Comparison of ENCODE assay signal across 18 cellular contexts in the genomic region with DNA sequence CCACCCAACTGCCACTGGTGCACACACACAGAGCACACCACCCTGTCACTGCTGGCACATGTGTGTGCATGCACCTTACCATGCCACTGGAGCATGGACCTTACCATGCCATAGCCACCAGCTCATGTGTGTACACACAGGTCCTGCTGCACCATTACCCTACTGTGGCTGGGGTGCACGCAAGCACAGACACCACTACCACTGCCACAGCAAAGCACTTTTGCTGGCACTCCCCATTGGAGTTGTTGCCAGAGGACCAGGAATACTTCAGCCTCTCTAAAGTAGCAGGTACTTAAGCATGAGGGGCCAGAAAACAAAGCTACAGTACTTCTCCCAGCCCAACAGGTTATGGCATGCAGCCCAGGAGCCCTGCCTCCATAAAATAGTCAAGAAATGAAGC.
DNase-seq lines count a peak whose midpoint lies in the region; ATAC-seq and TF ChIP-seq lines count a peak whose summit lies in the region.
"Had no signal": no experiment of that assay in that cellular context is flagged by ENCODE, and none has a peak within 500 bp of the region (broad histone marks: within the 10 kb centered on the region; RNA-seq: fewer than 3 reads in every experiment).

No MANE protein-coding gene starts in this region.

- no peak overlapping the region for H3K4me3 Mint-ChIP-seq in stimulated activated effector memory CD8-positive, alpha-beta T cell treated with anti-CD3 and anti-CD28 coated beads, Interleukin-12 subunit alpha, Interleukin-12 subunit beta, amount 100 ng/mL, for 72 hours
- no peak overlapping the region for H3K4me3 Mint-ChIP-seq in T-helper 17 cell
- H3K4me3 Mint-ChIP-seq: CD4-positive, alpha-beta T cell had no signal

- DNase-seq in Right ventricle myocardium inferior (ENCODE audit: missing footprints) (no peak), left ventricle myocardium inferior (no peak), NCI-H1105 (lab: John Stamatoyannopoulos, UW) (peak; percentile 28), left lung (peak; percentile 24 to 49), T-helper 17 cell (no peak)
- DNase-seq in stimulated activated effector memory CD8-positive, alpha-beta T cell treated with anti-CD3 and anti-CD28 coated beads, Interleukin-12 subunit alpha, Interleukin-12 subunit beta, amount 100 ng/mL, for 72 hours (ENCODE audit: low spot score in 2 of 2): no peak
- DNase-seq: Caco-2; CD4-positive, alpha-beta T cell; GF-D8; KG1; NCI-H1436; NCI-H2029; NCI-H2171 treated with DMSO at 0.1 percent for 48 hours; SHP77 had no signal

- H3K27me3 Mint-ChIP-seq in T-helper 17 cell: no peaks in the 10 kb centered on the region
- H3K27me3 Mint-ChIP-seq: CD4-positive, alpha-beta T cell had no signal

- H3K36me3 ChIP-seq in left ventricle myocardium inferior (no peaks in the 10 kb centered on the region), left lung (no peaks in the 10 kb centered on the region)

- no peaks in the 10 kb centered on the region for H3K4me1 Mint-ChIP-seq in stimulated activated effector memory CD8-positive, alpha-beta T cell treated with anti-CD3 and anti-CD28 coated beads, Interleukin-12 subunit alpha, Interleukin-12 subunit beta, amount 100 ng/mL, for 72 hours
- H3K4me1 Mint-ChIP-seq in T-helper 17 cell: no peaks in the 10 kb centered on the region

- H3K9me3 Mint-ChIP-seq in stimulated activated effector memory CD8-positive, alpha-beta T cell treated with anti-CD3 and anti-CD28 coated beads, Interleukin-12 subunit alpha, Interleukin-12 subunit beta, amount 100 ng/mL, for 72 hours: peaks cover 4% of the 10 kb centered on the region

- H3K4me1 ChIP-seq in left ventricle myocardium inferior: no peaks in the 10 kb centered on the region
- H3K4me1 ChIP-seq in left lung: no peaks in the 10 kb centered on the region
- H3K4me1 ChIP-seq: Caco-2 had no signal

- TF ChIP-seq CTCF in left ventricle myocardium inferior (IDR thresholded peaks at IDR 0.05; ENCODE audit: borderline replicate concordance): no peak
- no peak for TF ChIP-seq CTCF in left lung (IDR thresholded peaks at IDR 0.05)

- no peak overlapping the region for H3K27ac Mint-ChIP-seq in stimulated activated effector memory CD8-positive, alpha-beta T cell treated with anti-CD3 and anti-CD28 coated beads, Interleukin-12 subunit alpha, Interleukin-12 subunit beta, amount 100 ng/mL, for 72 hours
- no peak overlapping the region for H3K27ac Mint-ChIP-seq in T-helper 17 cell
- H3K27ac Mint-ChIP-seq: CD4-positive, alpha-beta T cell had no signal

- H3K27me3 ChIP-seq in left ventricle myocardium inferior (ENCODE audit: low read depth) (no peaks in the 10 kb centered on the region), left lung (no peaks in the 10 kb centered on the region)

- H3K4me3 ChIP-seq in left ventricle myocardium inferior (no peak overlapping the region), left lung (no peak overlapping the region)
- H3K4me3 ChIP-seq: GM12878, SK-N-MC had no signal

- peak; percentile 60 for ATAC-seq in Right ventricle myocardium inferior
- peak; percentile 94 for ATAC-seq in left lung
- ATAC-seq in stimulated activated effector memory CD8-positive, alpha-beta T cell treated with anti-CD3 and anti-CD28 coated beads, Interleukin-12 subunit alpha, Interleukin-12 subunit beta, amount 100 ng/mL, for 72 hours: peak; percentile 19
- ATAC-seq in HG02623 (IDR thresholded peaks at IDR 0.05; ENCODE audit: unreplicated experiment): no peak
- no peak for ATAC-seq in GM19452 (IDR thresholded peaks at IDR 0.05; ENCODE audit: unreplicated experiment)
- ATAC-seq in T-helper 17 cell: no peak
- ATAC-seq: GM12878 had no signal

- H3K9me3 ChIP-seq in left ventricle myocardium inferior (replicated peaks): peaks cover 8% of the 10 kb centered on the region
- H3K9me3 ChIP-seq in left lung: peaks cover 0 to 5% of the 10 kb centered on the region in 2 donors
- no peaks in the 10 kb centered on the region for H3K9me3 ChIP-seq in T-helper 17 cell (ENCODE audit: control insufficient read depth, low read length, poor library complexity, severe bottlenecking)
- H3K9me3 ChIP-seq: Caco-2 had no signal

- intact Hi-C loops in Right ventricle myocardium inferior (cut with DNase I): no loop called here
- intact Hi-C loops in left ventricle myocardium inferior (cut with micrococcal nuclease): no loop called here
- intact Hi-C loops in left lung (cut with DNase I): no loop called here

- H3K27ac ChIP-seq in left ventricle myocardium inferior (replicated peaks): no peak overlapping the region
- H3K27ac ChIP-seq in left lung: no peak overlapping the region
- H3K27ac ChIP-seq: SK-N-MC had no signal

- H3K36me3 Mint-ChIP-seq in stimulated activated effector memory CD8-positive, alpha-beta T cell treated with anti-CD3 and anti-CD28 coated beads, Interleukin-12 subunit alpha, Interleukin-12 subunit beta, amount 100 ng/mL, for 72 hours: no peaks in the 10 kb centered on the region
- no peaks in the 10 kb centered on the region for H3K36me3 Mint-ChIP-seq in T-helper 17 cell (ENCODE audit: low read depth)

Comparison
In these comparisons a context has a peak if more than half of its experiments do, and no peak if none do; other contexts are left out.
1. ATAC-seq: peak in Right ventricle myocardium inferior (single experiment), left lung (single experiment) and stimulated activated effector memory CD8-positive, alpha-beta T cell treated with anti-CD3 and anti-CD28 coated beads, Interleukin-12 subunit alpha, Interleukin-12 subunit beta, amount 100 ng/mL, for 72 hours (single experiment); none in HG02623 (single experiment), GM19452 (single experiment) and T-helper 17 cell (single experiment).
2. DNase-seq: peak in NCI-H1105 (single experiment) and left lung (2 of 2); none in Right ventricle myocardium inferior (single experiment), left ventricle myocardium inferior (single experiment), stimulated activated effector memory CD8-positive, alpha-beta T cell treated with anti-CD3 and anti-CD28 coated beads, Interleukin-12 subunit alpha, Interleukin-12 subunit beta, amount 100 ng/mL, for 72 hours (0 of 2) and T-helper 17 cell (0 of 3).